18 cellular contexts compared by ENCODE assay signal in genomic region chr9:82982271-82982880, GRCh38.
DNase-seq lines count a peak whose midpoint lies in the region; ATAC-seq and TF ChIP-seq lines count a peak whose summit lies in the region.
"Had no signal": no experiment of that assay in that cellular context is flagged by ENCODE, and none has a peak within 500 bp of the region (broad histone marks: within the 10 kb centered on the region; RNA-seq: fewer than 3 reads in every experiment).

No MANE protein-coding gene starts in this region.

- CTCF ChIA-PET in CD8-positive, alpha-beta T cell (lab: Charles Lee): no interaction called here

- no peak for TF ChIP-seq EP300 in stomach (IDR thresholded peaks at IDR 0.05)

- H3K4me1 ChIP-seq in SJCRH30 (peaks cover 14% of the 10 kb centered on the region), foreskin keratinocyte (peaks cover 7% of the 10 kb centered on the region), stomach (no peaks in the 10 kb centered on the region), upper lobe of right lung (no peaks in the 10 kb centered on the region)
- H3K4me1 ChIP-seq in CD8-positive, alpha-beta T cell (ENCODE audit: insufficient read depth, low read length): no peaks in the 10 kb centered on the region

- peak; percentile 48 for ATAC-seq in foreskin keratinocyte
- no peak for ATAC-seq in upper lobe of right lung
- no peak for ATAC-seq in CD8-positive, alpha-beta T cell
- ATAC-seq: SK-N-SH treated with all-trans-retinoic acid at 6 μM for 48 hours had no signal

- TF ChIP-seq CTCF in AG09319 (IDR thresholded peaks at IDR 0.05; ENCODE audit: low read depth, low read length) (no peak), HFF-Myc (IDR thresholded peaks at IDR 0.05; ENCODE audit: low read depth, low read length, missing control alignments) (no peak), foreskin keratinocyte (conservative IDR thresholded peaks at IDR 0.05) (no peak), stomach (IDR thresholded peaks at IDR 0.05) (no peak), upper lobe of right lung (IDR thresholded peaks at IDR 0.05) (no peak)
- TF ChIP-seq CTCF in CD8-positive, alpha-beta T cell (IDR thresholded peaks at IDR 0.05): no peak

- no peaks in the 10 kb centered on the region for H3K36me3 Mint-ChIP-seq in CD8-positive, alpha-beta T cell
- H3K36me3 Mint-ChIP-seq: CD8-positive, alpha-beta memory T cell had no signal

- no peaks in the 10 kb centered on the region for H3K9me3 Mint-ChIP-seq in CD8-positive, alpha-beta T cell

- H3K36me3 ChIP-seq in SJCRH30: no peaks in the 10 kb centered on the region
- peaks cover 0 to 15% (median 5%) of the 10 kb centered on the region in 4 donors for H3K36me3 ChIP-seq in stomach
- no peaks in the 10 kb centered on the region for H3K36me3 ChIP-seq in upper lobe of right lung
- no peaks in the 10 kb centered on the region for H3K36me3 ChIP-seq in CD8-positive, alpha-beta T cell (ENCODE audit: insufficient read depth, low read length)
- H3K36me3 ChIP-seq: BLaER1 treated with 17β-estradiol and CSF1 and Interleukin-3, amounts not matched to agents 10 nM and 100 nM had no signal

- H3K9me3 ChIP-seq in SJCRH30 (replicated peaks) (no peaks in the 10 kb centered on the region), stomach (no peaks in the 10 kb centered on the region), upper lobe of right lung (no peaks in the 10 kb centered on the region)
- no peaks in the 10 kb centered on the region for H3K9me3 ChIP-seq in CD8-positive, alpha-beta T cell (ENCODE audit: low read length)

- H3K4me1 Mint-ChIP-seq in CD8-positive, alpha-beta T cell (ENCODE audit: low read depth): no peaks in the 10 kb centered on the region
- H3K4me1 Mint-ChIP-seq: CD8-positive, alpha-beta memory T cell had no signal

- H3K27me3 Mint-ChIP-seq in CD8-positive, alpha-beta T cell (ENCODE audit: low read depth): no peaks in the 10 kb centered on the region

- POLR2A ChIA-PET in CD8-positive, alpha-beta T cell (lab: Charles Lee): no interaction called here

- WGBS in stomach, 5 donors: 77 to 94% (median 86%) methylated on average over 1 of the region's 1 CpG

- H3K4me3 ChIP-seq in HFF-Myc (replicated peaks; ENCODE audit: low read depth, low read length): no peak overlapping the region
- no peak overlapping the region for H3K4me3 ChIP-seq in SJCRH30
- no peak overlapping the region for H3K4me3 ChIP-seq in stomach
- H3K4me3 ChIP-seq in upper lobe of right lung: no peak overlapping the region
- no peak overlapping the region for H3K4me3 ChIP-seq in CD8-positive, alpha-beta T cell (ENCODE audit: low read depth, low read length)
- H3K4me3 ChIP-seq: BLaER1 treated with 17β-estradiol and CSF1 and Interleukin-3, amounts not matched to agents 10 nM and 100 nM had no signal

- no peak for TF ChIP-seq POLR2A in stomach (IDR thresholded peaks at IDR 0.05)

- intact Hi-C loops in stomach (cut with DNase I; ENCODE audit: low total_unique reads) (no loop called here), upper lobe of right lung (cut with DNase I) (no loop called here)
- intact Hi-C loops in CD8-positive, alpha-beta T cell (cut with DNase I, micrococcal nuclease): no loop called here

- peak; percentile 0 for DNase-seq in AG09319 (ENCODE audit: extremely low read depth, low read depth)
- DNase-seq in HFF-Myc (ENCODE audit: extremely low read depth, low read depth): peak; percentile 11
- peak; percentile 21 to 70 for DNase-seq in SJCRH30
- DNase-seq in foreskin keratinocyte: peak in 1 of 2 donors; percentile 44
- DNase-seq in stomach: no peak
- DNase-seq in Kasumi-1 (lab: John Stamatoyannopoulos, UW): no peak
- no peak for DNase-seq in upper lobe of right lung
- DNase-seq in CD8-positive, alpha-beta T cell: no peak
- DNase-seq: CD8-positive, alpha-beta memory T cell; DMS53; NCI-H1105 treated with DMSO at 0.1 percent for 48 hours; NCI-H1694; NCI-H748 treated with DMSO at 0.1 percent for 48 hours; NK-92 treated with Interleukin-12 subunit alpha and Interleukin-12 subunit beta, amount 100 ng/mL, for 24 hours; RPMI8226; SHP77 treated with DMSO at 0.1 percent for 48 hours had no signal

- no peaks in the 10 kb centered on the region for H3K27me3 ChIP-seq in SJCRH30
- no peaks in the 10 kb centered on the region for H3K27me3 ChIP-seq in foreskin keratinocyte
- no peaks in the 10 kb centered on the region for H3K27me3 ChIP-seq in stomach
- no peaks in the 10 kb centered on the region for H3K27me3 ChIP-seq in upper lobe of right lung
- H3K27me3 ChIP-seq in CD8-positive, alpha-beta T cell (ENCODE audit: insufficient read depth, low read length): no peaks in the 10 kb centered on the region
- H3K27me3 ChIP-seq: BLaER1 treated with 17β-estradiol and CSF1 and Interleukin-3, amounts not matched to agents 10 nM and 100 nM had no signal

- peak overlapping the region; percentile 12; the same call in 1 of the 2 replicates for H3K27ac ChIP-seq in SJCRH30
- H3K27ac ChIP-seq in foreskin keratinocyte: no peak overlapping the region
- H3K27ac ChIP-seq in stomach: no peak overlapping the region
- H3K27ac ChIP-seq in upper lobe of right lung: no peak overlapping the region
- no peak overlapping the region for H3K27ac ChIP-seq in CD8-positive, alpha-beta T cell (ENCODE audit: low read depth, low read length)
- H3K27ac ChIP-seq: BLaER1 treated with 17β-estradiol and CSF1 and Interleukin-3, amounts not matched to agents 10 nM and 100 nM had no signal

- no peak overlapping the region for H3K27ac Mint-ChIP-seq in CD8-positive, alpha-beta T cell
- H3K27ac Mint-ChIP-seq: CD8-positive, alpha-beta memory T cell had no signal

- H3K4me3 Mint-ChIP-seq in CD8-positive, alpha-beta T cell: no peak overlapping the region
- H3K4me3 Mint-ChIP-seq: CD8-positive, alpha-beta memory T cell had no signal

Comparison
In these comparisons a context has a peak if more than half of its experiments do, and no peak if none do; other contexts are left out.
1. DNase-seq: peak in AG09319 (single experiment), HFF-Myc (single experiment) and SJCRH30 (2 of 2); none in stomach (single experiment), Kasumi-1 (0 of 2), upper lobe of right lung (single experiment) and CD8-positive, alpha-beta T cell (0 of 7).